In the genomic region with DNA sequence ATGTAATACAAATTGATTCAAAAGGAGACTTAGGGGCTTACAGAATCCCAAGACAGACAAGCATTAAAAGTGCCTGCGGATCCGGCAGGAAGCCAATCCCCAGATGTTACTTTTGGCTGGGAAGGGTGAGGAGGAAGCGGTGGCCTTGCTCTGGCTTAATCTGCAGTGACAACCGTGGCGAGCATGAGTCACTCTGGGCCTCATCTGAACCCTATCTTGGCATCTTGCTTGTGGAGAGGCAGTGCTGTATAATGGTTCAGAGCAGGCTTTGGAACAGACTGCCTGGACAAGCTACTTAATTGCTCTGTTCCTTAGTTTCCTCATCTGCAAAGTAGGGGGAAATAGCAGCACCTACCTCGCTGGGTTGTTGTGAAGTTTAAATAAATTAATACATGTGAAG, we compare ENCODE assay signal across 8 cellular contexts.
DNase-seq lines count a peak whose midpoint lies in the region; ATAC-seq and TF ChIP-seq lines count a peak whose summit lies in the region.

No MANE protein-coding gene starts in this region.

- in situ Hi-C loops in brain microvascular endothelial cell (cut with HindIII; ENCODE audit: low pct_ligation_motif_present, low sequenced_read_pairs), result no loop called here

- no peaks in the 10 kb centered on the region for H3K27me3 ChIP-seq in RWPE2 (ENCODE audit: insufficient read depth, poor library complexity, severe bottlenecking)
- H3K27me3 ChIP-seq in brain microvascular endothelial cell (replicated peaks), result no peaks in the 10 kb centered on the region

- no peaks in the 10 kb centered on the region for H3K36me3 ChIP-seq in RWPE2 (ENCODE audit: low read depth)
- H3K36me3 ChIP-seq in brain microvascular endothelial cell (replicated peaks), result no peaks in the 10 kb centered on the region

- H3K4me3 ChIP-seq in RWPE2 (ENCODE audit: severe bottlenecking) (no peak overlapping the region), brain microvascular endothelial cell (ENCODE audit: low read depth, low read length) (no peak overlapping the region)

- H3K27ac ChIP-seq in RWPE2 (ENCODE audit: poor library complexity, severe bottlenecking), result peak overlapping the region; percentile 70
- H3K27ac ChIP-seq in brain microvascular endothelial cell, result no peak overlapping the region

- DNase-seq in GM03348 (ENCODE audit: low spot score), result peak; percentile 64
- no peak for DNase-seq in RWPE2 (ENCODE audit: low spot score)
- peak; percentile 66 for DNase-seq in brain microvascular endothelial cell
- DNase-seq in mucosa of gallbladder (ENCODE audit: low spot score), result peak; percentile 44
- DNase-seq in SW 1271 (lab: John Stamatoyannopoulos, UW), result no peak

- no peak for TF ChIP-seq CTCF in RWPE2 (IDR thresholded peaks at IDR 0.05; ENCODE audit: poor library complexity, severe bottlenecking)
- TF ChIP-seq CTCF in brain microvascular endothelial cell (IDR thresholded peaks at IDR 0.05; ENCODE audit: low read depth, low read length, missing control alignments), result no peak

- peaks cover 51% of the 10 kb centered on the region for H3K4me1 ChIP-seq in RWPE2 (ENCODE audit: insufficient read depth, poor library complexity, severe bottlenecking)

- no peak for ATAC-seq in RWPE2 (ENCODE audit: low read depth)
- no peak for ATAC-seq in HG03521 (IDR thresholded peaks at IDR 0.05; ENCODE audit: unreplicated experiment)
- ATAC-seq in GM19397 (IDR thresholded peaks at IDR 0.05; ENCODE audit: unreplicated experiment), result no peak
- ATAC-seq in GM19035 (IDR thresholded peaks at IDR 0.05; ENCODE audit: unreplicated experiment), result no peak

- no peaks in the 10 kb centered on the region for H3K9me3 ChIP-seq in RWPE2 (ENCODE audit: severe bottlenecking)

Comparison
In these comparisons a context has a peak if more than half of its experiments do, and no peak if none do; other contexts are left out.
1. DNase-seq: peak in GM03348 (single experiment), brain microvascular endothelial cell (single experiment) and mucosa of gallbladder (single experiment); none in RWPE2 (single experiment) and SW 1271 (0 of 2).